ENCODE assay signal across 17 cellular contexts in the genomic region with DNA sequence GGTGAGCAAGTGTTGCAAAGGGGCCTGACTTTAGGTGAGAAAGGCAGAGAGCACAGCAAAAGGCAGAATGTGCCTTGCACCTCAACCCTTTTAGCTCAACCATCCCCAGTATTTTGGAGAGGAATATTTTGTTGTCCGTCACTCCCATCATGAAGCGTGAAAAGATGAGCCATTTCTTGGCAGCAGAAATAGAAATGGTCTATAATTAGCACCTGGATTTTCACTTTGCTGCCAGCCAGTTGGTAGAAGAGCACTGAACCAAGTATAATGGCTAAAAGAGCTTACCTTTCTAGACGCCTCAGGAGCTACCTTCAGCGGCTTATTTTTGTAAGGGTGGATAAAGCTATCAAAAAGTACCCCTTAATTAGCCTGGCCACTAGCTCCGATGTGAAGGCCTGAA.
DNase-seq lines count a peak whose midpoint lies in the region; ATAC-seq, FAIRE-seq and TF ChIP-seq lines count a peak whose summit lies in the region.
"Had no signal": no experiment of that assay in that cellular context is flagged by ENCODE, and none has a peak within 500 bp of the region (broad histone marks: within the 10 kb centered on the region; RNA-seq: fewer than 3 reads in every experiment).

No MANE protein-coding gene starts in this region.

- no peak for TF ChIP-seq POLR2A in heart left ventricle (IDR thresholded peaks at IDR 0.05)

- TF ChIP-seq CTCF in heart left ventricle (IDR thresholded peaks at IDR 0.05) (no peak), HFFc6 (IDR thresholded peaks at IDR 0.05) (no peak)

- H3K36me3 Mint-ChIP-seq in HFFc6 (ENCODE audit: low read depth): no peaks in the 10 kb centered on the region
- H3K36me3 Mint-ChIP-seq: CD8-positive, alpha-beta memory T cell had no signal

- H3K27me3 Mint-ChIP-seq in HFFc6 (ENCODE audit: insufficient read depth): no peaks in the 10 kb centered on the region; the same call in none of the 2 replicates
- H3K27me3 Mint-ChIP-seq: CD8-positive, alpha-beta memory T cell had no signal

- H3K27ac ChIP-seq in heart left ventricle: no peak overlapping the region
- H3K27ac ChIP-seq: BLaER1, HL-60 had no signal

- WGBS in heart left ventricle, 4 donors: 62 to 70% (median 67%) methylated on average over 5 of the region's 5 CpGs

- no peak overlapping the region for H3K27ac Mint-ChIP-seq in HFFc6
- H3K27ac Mint-ChIP-seq: CD8-positive, alpha-beta memory T cell; H9 had no signal

- peak in 3 of 4 donors; percentile 44 to 62 (median 59) for ATAC-seq in heart left ventricle
- ATAC-seq in GM21737 (IDR thresholded peaks at IDR 0.05; ENCODE audit: unreplicated experiment): no peak
- ATAC-seq: GM12878 had no signal

- no peak for DNase-seq in heart left ventricle
- DNase-seq in cardiac septum (ENCODE audit: low spot score): no peak
- no peak for DNase-seq in HFFc6
- DNase-seq in cerebellar nuclear complex (lab: John Stamatoyannopoulos, UW): peak; percentile 50 to 58
- DNase-seq in urothelium cell line (ENCODE audit: low spot score): no peak
- DNase-seq in activated CD4-positive, CD25-positive, alpha-beta regulatory T cell (lab: John Stamatoyannopoulos, UW): no peak
- DNase-seq: 8988T; AML-193; CD8-positive, alpha-beta memory T cell; DMS53; GOT3; H9 had no signal

- H3K9me3 Mint-ChIP-seq in HFFc6: peaks cover 19% of the 10 kb centered on the region

- H3K9me3 ChIP-seq in heart left ventricle: no peaks in the 10 kb centered on the region
- H3K9me3 ChIP-seq: BLaER1 had no signal

- H3K27me3 ChIP-seq in heart left ventricle: no peaks in the 10 kb centered on the region
- H3K27me3 ChIP-seq: BLaER1 had no signal

- peaks cover 0 to 13% (median 0%) of the 10 kb centered on the region in 12 donors for H3K4me1 ChIP-seq in heart left ventricle
- H3K4me1 ChIP-seq: BLaER1 had no signal

- H3K4me3 ChIP-seq in heart left ventricle: no peak overlapping the region
- H3K4me3 ChIP-seq: BLaER1, GM12878 had no signal

- FAIRE-seq in urothelium cell line (lab: Jason Lieb, UNC): peak; percentile 35
- FAIRE-seq: GM12878, GM18507 had no signal

- no peaks in the 10 kb centered on the region; the same call in 1 of the 2 replicates for H3K4me1 Mint-ChIP-seq in HFFc6 (ENCODE audit: low read depth)
- H3K4me1 Mint-ChIP-seq: CD8-positive, alpha-beta memory T cell; H9 had no signal

- intact Hi-C loops in heart left ventricle (cut with DNase I): no loop called here
- intact Hi-C loops in cardiac septum (cut with DNase I): no loop called here

- H3K4me3 Mint-ChIP-seq in HFFc6: peak overlapping the region; percentile 50; the same call in 1 of the 2 replicates
- H3K4me3 Mint-ChIP-seq: CD8-positive, alpha-beta memory T cell; H9 had no signal

- H3K36me3 ChIP-seq in heart left ventricle: no peaks in the 10 kb centered on the region
- H3K36me3 ChIP-seq: BLaER1 had no signal

Comparison
In these comparisons a context has a peak if more than half of its experiments do, and no peak if none do; other contexts are left out.
1. DNase-seq: peak in cerebellar nuclear complex (2 of 2); none in heart left ventricle (0 of 5), cardiac septum (single experiment), HFFc6 (single experiment), urothelium cell line (single experiment) and activated CD4-positive, CD25-positive, alpha-beta regulatory T cell (0 of 4).